In the genomic region with DNA sequence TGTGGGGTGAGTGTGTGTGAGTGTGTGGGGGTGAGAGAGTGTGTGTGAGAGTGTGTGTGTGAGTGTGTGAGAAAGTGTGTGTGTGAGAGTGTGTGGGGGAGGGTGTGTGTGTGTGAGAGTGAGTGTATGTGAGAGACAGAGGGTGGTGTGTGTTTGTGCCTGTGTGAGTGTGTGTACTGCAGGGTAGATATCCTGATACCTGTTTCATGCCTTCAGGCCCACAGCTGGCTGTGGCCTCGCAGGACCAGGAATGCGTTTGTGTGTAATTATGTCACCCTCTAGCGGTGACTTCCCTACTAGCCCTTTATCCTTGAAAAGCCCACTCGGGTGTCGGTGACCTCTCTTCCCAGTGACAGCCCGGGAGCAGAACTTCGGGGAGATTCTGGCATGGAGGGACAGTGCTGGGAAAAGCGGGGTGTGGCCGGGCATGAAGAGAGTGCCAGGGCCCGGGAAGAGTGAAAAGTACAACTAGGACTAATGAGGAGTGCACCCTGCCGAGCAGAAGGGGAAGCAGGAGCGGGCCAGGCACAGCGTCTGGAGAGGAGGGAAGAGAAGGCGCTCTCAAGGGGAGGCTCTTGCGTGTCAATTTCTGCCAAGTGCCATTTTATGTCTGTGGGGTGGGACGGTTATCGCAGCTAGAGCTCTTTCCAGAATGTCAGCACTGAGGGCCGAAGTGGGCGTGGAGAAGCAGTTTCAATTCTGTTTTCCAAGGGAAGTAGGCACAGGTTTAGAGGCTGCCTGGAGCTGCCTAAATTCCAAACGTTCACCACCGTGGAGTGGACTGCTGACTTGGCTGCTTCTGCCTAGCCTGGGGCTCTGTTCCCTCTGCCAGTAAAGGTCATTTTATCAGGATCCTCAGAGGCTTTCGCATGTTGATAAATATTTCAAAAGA, we compare ENCODE assay signal across 8 cellular contexts. TPM values are rescaled to one million over a fixed set of nuclear protein-coding genes. Genes with fewer than 3 reads are reported as not detected.
DNase-seq lines count a peak whose midpoint lies in the region; ATAC-seq, FAIRE-seq and TF ChIP-seq lines count a peak whose summit lies in the region.

No MANE protein-coding gene starts in this region.

- peak overlapping the region; percentile 87 to 97 (median 89) for H3K4me2 ChIP-seq in BLaER1 treated with 17β-estradiol and CSF1 and Interleukin-3, amounts not matched to agents 10 nM and 100 nM

- in situ Hi-C loops in transverse colon (cut with MboI; ENCODE audit: low pct_ligation_motif_present in 1 of 4, low pct_unique_long_range_greater_than_20kb in 1 of 4, low sequenced_read_pairs in 3 of 4): loop anchor here in 1 of 4 donors (10.0 kb wide), 1 partner anchor 491 kb away; no protein-coding TSS in a partner anchor

- peaks cover 41 to 96% (median 52%) of the 10 kb centered on the region in 10 experiments for H3K4me1 ChIP-seq in BLaER1 treated with 17β-estradiol and CSF1 and Interleukin-3, amounts not matched to agents 10 nM and 100 nM
- H3K4me1 ChIP-seq in HUES64 (ENCODE audit: insufficient read depth, low read length) (peaks cover 7% of the 10 kb centered on the region; the same call in 1 of the 2 replicates), transverse colon (peaks cover 13 to 54% (median 20%) of the 10 kb centered on the region in 4 donors)

- no peaks in the 10 kb centered on the region for H3K9me3 Mint-ChIP-seq in activated T-helper 17 cell treated with anti-CD3 and anti-CD28 coated beads, Interleukin-2, amount 50 U/mL, for 72 hours

- intact Hi-C loops in transverse colon (cut with DNase I; ENCODE audit: low total_unique reads): no loop called here

- peak; percentile 64 for ATAC-seq in activated T-helper 17 cell treated with anti-CD3 and anti-CD28 coated beads, Interleukin-2, amount 50 U/mL, for 72 hours (replicated peaks)

- DNase-seq in GM19239 (ENCODE audit: insufficient read length, low spot score) (no peak), OCI-M1 (lab: John Stamatoyannopoulos, UW) (peak; percentile 93), fibroblast of mammary gland (ENCODE audit: low read depth) (peak; percentile 85), myocyte (ENCODE audit: low read depth) (peak; percentile 90), transverse colon (peak; percentile 77)

- WGBS in HUES64: 3% methylated on average over 22 of the region's 22 CpGs
- WGBS in transverse colon (ENCODE audit: low coverage in 1 of 2), 2 donors: 0 to 2% methylated on average over 4 to 22 of the region's 22 CpGs

- H3K9ac ChIP-seq in BLaER1 treated with 17β-estradiol and CSF1 and Interleukin-3, amounts not matched to agents 10 nM and 100 nM: peak overlapping the region; percentile 26 to 73 (median 67); a peak in 21 of 22 replicates
- H3K9ac ChIP-seq in HUES64 (ENCODE audit: low read depth, low read length): no peak overlapping the region; the same call in 1 of the 2 replicates

- no peaks in the 10 kb centered on the region for H3K27me3 Mint-ChIP-seq in activated T-helper 17 cell treated with anti-CD3 and anti-CD28 coated beads, Interleukin-2, amount 50 U/mL, for 72 hours

- TF ChIP-seq CTCF in fibroblast of mammary gland (conservative IDR thresholded peaks at IDR 0.05; ENCODE audit: control insufficient read depth, insufficient read depth, low read depth, low read length) (peak; percentile 76), transverse colon (IDR thresholded peaks at IDR 0.05) (peak; percentile 72 to 94 (median 78))

- no peaks in the 10 kb centered on the region for H3K9me3 ChIP-seq in BLaER1 treated with 17β-estradiol and CSF1 and Interleukin-3, amounts not matched to agents 10 nM and 100 nM (replicated peaks in 1 of 11)
- H3K9me3 ChIP-seq in HUES64 (ENCODE audit: insufficient read depth, low read depth, low read length) (no peaks in the 10 kb centered on the region), transverse colon (no peaks in the 10 kb centered on the region)

- TF ChIP-seq POLR2A in transverse colon (IDR thresholded peaks at IDR 0.05): no peak

- peaks cover 0 to 4% (median 0%) of the 10 kb centered on the region in 11 experiments; a peak in 1 of 22 replicates for H3K27me3 ChIP-seq in BLaER1 treated with 17β-estradiol and CSF1 and Interleukin-3, amounts not matched to agents 10 nM and 100 nM
- H3K27me3 ChIP-seq in HUES64 (ENCODE audit: insufficient read depth, low read length): peaks cover 28% of the 10 kb centered on the region
- H3K27me3 ChIP-seq in transverse colon: no peaks in the 10 kb centered on the region

- no peaks in the 10 kb centered on the region for H3K36me3 ChIP-seq in BLaER1 treated with 17β-estradiol and CSF1 and Interleukin-3, amounts not matched to agents 10 nM and 100 nM
- H3K36me3 ChIP-seq in HUES64 (ENCODE audit: insufficient read depth, low read length) (no peaks in the 10 kb centered on the region), transverse colon (no peaks in the 10 kb centered on the region)

- peak overlapping the region in 7 of 11 experiments; percentile 11 to 79 (median 66); a peak in 11 of 22 replicates for H3K27ac ChIP-seq in BLaER1 treated with 17β-estradiol and CSF1 and Interleukin-3, amounts not matched to agents 10 nM and 100 nM
- H3K27ac ChIP-seq in HUES64 (ENCODE audit: low read depth, low read length) (no peak overlapping the region), transverse colon (peak overlapping the region; percentile 86 to 90 (median 88))

- peak overlapping the region; percentile 81 for H3K4me3 Mint-ChIP-seq in activated T-helper 17 cell treated with anti-CD3 and anti-CD28 coated beads, Interleukin-2, amount 50 U/mL, for 72 hours

- H3K36me3 Mint-ChIP-seq in activated T-helper 17 cell treated with anti-CD3 and anti-CD28 coated beads, Interleukin-2, amount 50 U/mL, for 72 hours (ENCODE audit: low read depth): no peaks in the 10 kb centered on the region

- no peak for TF ChIP-seq EP300 in transverse colon (IDR thresholded peaks at IDR 0.05; ENCODE audit: low read depth)

- H4K20me1 ChIP-seq in BLaER1 treated with 17β-estradiol and CSF1 and Interleukin-3, amounts not matched to agents 10 nM and 100 nM: no peaks in the 10 kb centered on the region

- peak overlapping the region; percentile 40 to 66 (median 52); a peak in 18 of 20 replicates for H3K4me3 ChIP-seq in BLaER1 treated with 17β-estradiol and CSF1 and Interleukin-3, amounts not matched to agents 10 nM and 100 nM
- peak overlapping the region; percentile 39 for H3K4me3 ChIP-seq in HUES64 (ENCODE audit: low read length)
- peak overlapping the region; percentile 39 for H3K4me3 ChIP-seq in fibroblast of mammary gland (ENCODE audit: control insufficient read depth, low read depth, low read length)
- H3K4me3 ChIP-seq in transverse colon: peak overlapping the region in 3 of 4 donors; percentile 28 to 50 (median 28)

- FAIRE-seq in GM19239 (lab: Jason Lieb, UNC): peak; percentile 90

- peaks cover 24% of the 10 kb centered on the region for H3K4me1 Mint-ChIP-seq in activated T-helper 17 cell treated with anti-CD3 and anti-CD28 coated beads, Interleukin-2, amount 50 U/mL, for 72 hours

- H3K27ac Mint-ChIP-seq in activated T-helper 17 cell treated with anti-CD3 and anti-CD28 coated beads, Interleukin-2, amount 50 U/mL, for 72 hours: peak overlapping the region; percentile 74

RNA-seq across cellular contexts. Expression of gene FBXL14, which starts 11.0 kb away (rescaled TPM):
- polyA plus RNA-seq in HUES64 (2013, experiment 1 of 2): 13.2 TPM
- polyA plus RNA-seq in HUES64 (2013, experiment 2 of 2): 12.4 TPM
- 10 to 100 TPM; 22.2 to 29.8 TPM for total RNA-seq in activated T-helper 17 cell treated with anti-CD3 and anti-CD28 coated beads, Interleukin-2, amount 50 U/mL, for 72 hours
- total RNA-seq in myocyte (8.1 and 11.0 TPM in 2 replicates), transverse colon (10 to 100 TPM; 15.5 to 44.4 (median 28.0) TPM)
- 9.1 TPM for polyA plus RNA-seq in myocyte (2012)

RNA-seq across cellular contexts. Expression of gene WNT5B, which starts 23.7 kb away (rescaled TPM):
- 14.6 TPM for polyA plus RNA-seq in HUES64 (2013, experiment 1 of 2)
- polyA plus RNA-seq in HUES64 (2013, experiment 2 of 2): 13.5 TPM
- total RNA-seq in activated T-helper 17 cell treated with anti-CD3 and anti-CD28 coated beads, Interleukin-2, amount 50 U/mL, for 72 hours: under 1 TPM; 0.26 to 0.30 TPM
- total RNA-seq in myocyte: 17.6 and 19.1 TPM in 2 replicates
- polyA plus RNA-seq in myocyte (2012): 49.2 TPM
- total RNA-seq in transverse colon: 1 to 10 TPM in 2 of 4 donors, under 1 TPM in 1, not detected in 1; 0.80 to 3.5 (median 3.5) TPM
